In the genomic region with DNA sequence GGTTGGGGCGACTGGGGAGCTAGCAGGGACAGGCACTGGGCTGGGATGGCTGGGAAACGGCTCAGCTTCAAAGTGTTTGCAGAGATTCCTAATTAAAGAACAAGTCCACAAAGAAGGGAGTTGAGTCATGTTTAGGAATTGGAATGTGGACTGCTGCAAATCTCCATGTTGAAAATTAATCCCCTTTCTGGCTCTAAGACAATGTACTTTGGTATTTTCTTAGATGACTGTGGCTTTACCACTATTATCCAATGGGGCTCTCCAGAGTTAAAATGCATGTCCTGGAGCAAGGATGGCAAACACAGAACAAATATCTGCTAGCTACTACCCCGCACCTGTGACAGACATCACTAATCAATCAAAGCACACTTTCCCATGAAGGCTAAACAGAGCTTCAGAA, we compare ENCODE assay signal across 32 cellular contexts. TPM values are rescaled to one million over a fixed set of nuclear protein-coding genes. Genes with fewer than 3 reads are reported as not detected.
A peak's percentile ranks its signal among the peaks of the same experiment; 100 is the strongest.
DNase-seq lines count a peak whose midpoint lies in the region; ATAC-seq and TF ChIP-seq lines count a peak whose summit lies in the region.
"Had no signal": no experiment of that assay in that cellular context is flagged by ENCODE, and none has a peak within 500 bp of the region (broad histone marks: within the 10 kb centered on the region; RNA-seq: fewer than 3 reads in every experiment).

No MANE protein-coding gene starts in this region.

- H3K36me3 ChIP-seq in colonic mucosa: no peaks in the 10 kb centered on the region
- H3K36me3 ChIP-seq: lower lobe of right lung, right lobe of liver, upper lobe of left lung had no signal

- ATAC-seq in HG02588 (IDR thresholded peaks at IDR 0.05; ENCODE audit: unreplicated experiment) (no peak), GM21529 (IDR thresholded peaks at IDR 0.05; ENCODE audit: unreplicated experiment) (no peak), GM18517 (IDR thresholded peaks at IDR 0.05; ENCODE audit: unreplicated experiment) (no peak)
- ATAC-seq: HCT116; lower lobe of right lung; mucosa of descending colon; right lobe of liver; stimulated activated effector memory CD8-positive, alpha-beta T cell treated with anti-CD3 and anti-CD28 coated beads, Interleukin-12 subunit alpha, Interleukin-12 subunit beta, amount 100 ng/mL, for 72 hours; T-helper 17 cell had no signal

- in situ Hi-C loops in astrocyte of the cerebellum (cut with HindIII; ENCODE audit: low sequenced_read_pairs): no loop called here

- no peak overlapping the region for H3K27ac ChIP-seq in colonic mucosa
- H3K27ac ChIP-seq: dorsolateral prefrontal cortex, HL-60, KMS-11, lower lobe of right lung, right lobe of liver, RWPE1, SK-N-MC, upper lobe of left lung had no signal

- no peaks in the 10 kb centered on the region for H3K27me3 ChIP-seq in colonic mucosa
- H3K27me3 ChIP-seq: dorsolateral prefrontal cortex, right lobe of liver, upper lobe of left lung had no signal

- H3K4me1 ChIP-seq in colonic mucosa: no peaks in the 10 kb centered on the region
- H3K4me1 ChIP-seq: lower lobe of right lung, right lobe of liver, upper lobe of left lung had no signal

- DNase-seq in HCEC 1CT (peak; percentile 32), astrocyte of the cerebellum (ENCODE audit: low read depth) (peak; percentile 55), kidney glomerular epithelial cell (lab: John Stamatoyannopoulos, UW) (peak; percentile 14), colonic mucosa (no peak)
- DNase-seq: activated CD4-positive, alpha-beta memory T cell treated with anti-CD3 and anti-CD28 coated beads, Interleukin-2, amount 10 ng/mL, durations not matched to agents 7 days and 5 days; activated CD4-positive, CD25-positive, alpha-beta regulatory T cell treated with anti-CD3 and anti-CD28 coated beads, Interleukin-2, amount 50 U/mL, for 72 hours; activated CD8-positive, alpha-beta memory T cell treated with anti-CD3 and anti-CD28 coated beads, Interleukin-2, amount 50 U/mL, for 48 hours; activated naive CD4-positive, alpha-beta T cell treated with anti-CD3 and anti-CD28 coated beads, Interleukin-2, amount 10 ng/mL, durations not matched to agents 7 days and 5 days; anterior cingulate cortex; CD4-positive, CD25-positive, alpha-beta regulatory T cell; dorsolateral prefrontal cortex; glutamatergic neuron; lower lobe of right lung; mucosa of descending colon; NCI-H1417 treated with DMSO at 0.1 percent for 48 hours; NCI-H2107; NCI-H446; NCI-H82; right lobe of liver; stimulated activated CD4-positive, alpha-beta T cell treated with anti-CD3 and anti-CD28 coated beads, Interleukin-4, amount 100 ng/mL, for 24 hours; substantia nigra; T-helper 17 cell; upper lobe of left lung had no signal

- no peak overlapping the region for H3K4me3 ChIP-seq in astrocyte of the cerebellum (ENCODE audit: low read depth, low read length)
- H3K4me3 ChIP-seq in colonic mucosa: no peak overlapping the region
- H3K4me3 ChIP-seq: dorsolateral prefrontal cortex, lower lobe of right lung, mucosa of descending colon, right lobe of liver, SK-N-MC, upper lobe of left lung had no signal

- H3K9me3 ChIP-seq in colonic mucosa: no peaks in the 10 kb centered on the region
- H3K9me3 ChIP-seq: lower lobe of right lung, mucosa of descending colon, right lobe of liver, upper lobe of left lung had no signal

- no peak overlapping the region for H3K9ac ChIP-seq in colonic mucosa (ENCODE audit: low read depth in 2 of 2, low read length in 2 of 2)
- H3K9ac ChIP-seq: KMS-11 had no signal

- intact Hi-C loops in colonic mucosa (cut with DNase I): no loop called here

- TF ChIP-seq CTCF in astrocyte of the cerebellum (IDR thresholded peaks at IDR 0.05; ENCODE audit: low read depth, low read length, missing control alignments) (no peak), colonic mucosa (IDR thresholded peaks at IDR 0.05) (no peak)

RNA-seq across cellular contexts. Expression of gene WSCD1, which starts 22.2 kb away (rescaled TPM):
- total RNA-seq in colonic mucosa: 10 to 100 TPM; 19.5 to 22.3 TPM
- total RNA-seq: activated CD4-positive, alpha-beta memory T cell treated with anti-CD3 and anti-CD28 coated beads, Interleukin-2, amount 10 ng/mL, durations not matched to agents 7 days and 5 days; CD4-positive, CD25-positive, alpha-beta regulatory T cell had no signal
